18 cellular contexts compared by ENCODE assay signal in genomic region chr18:79558196-79559120, GRCh38.
DNase-seq lines count a peak whose midpoint lies in the region; ATAC-seq, FAIRE-seq and TF ChIP-seq lines count a peak whose summit lies in the region.
"Had no signal": no experiment of that assay in that cellular context is flagged by ENCODE, and none has a peak within 500 bp of the region (broad histone marks: within the 10 kb centered on the region; RNA-seq: fewer than 3 reads in every experiment).

No MANE protein-coding gene starts in this region.

- no peak overlapping the region for H3K4me2 ChIP-seq in mesendoderm (ENCODE audit: low read length)
- H3K4me2 ChIP-seq: A549 had no signal

- WGBS in upper lobe of left lung, 2 donors, result 89% methylated on average over 26 to 27 of the region's 27 CpGs
- WGBS in mesendoderm (ENCODE audit: extremely low coverage, insufficient coverage, low lambda C conversion rate), result no CpG with 5 or more reads among the region's 27 CpGs

- ATAC-seq in Right ventricle myocardium inferior (peak; percentile 23), left cardiac atrium (no peak), upper lobe of left lung (ENCODE audit: low FRiP score in 2 of 2) (no peak)
- ATAC-seq: A549 had no signal

- no peak for TF ChIP-seq CTCF in upper lobe of left lung (IDR thresholded peaks at IDR 0.05)

- H3K36me3 ChIP-seq in upper lobe of left lung (no peaks in the 10 kb centered on the region), mesendoderm (ENCODE audit: control insufficient read depth, insufficient read depth, low read length) (no peaks in the 10 kb centered on the region)
- H3K36me3 ChIP-seq: HAP-1, Peyer's patch had no signal

- H3K4me3 Mint-ChIP-seq in dendritic cell treated with granulocyte-macrophage colony-stimulating factor and Interleukin-4, amounts not matched to agents 40 ng/mL and 50 ng/mL, for 4 days, result no peak overlapping the region

- H3K9ac ChIP-seq in mesendoderm (ENCODE audit: low read length), result no peak overlapping the region

- H2BK120ac ChIP-seq in mesendoderm (ENCODE audit: low read depth, low read length), result no peak overlapping the region

- intact Hi-C loops in Right ventricle myocardium inferior (cut with DNase I), result no loop called here
- intact Hi-C loops in left cardiac atrium (cut with DNase I), result no loop called here
- intact Hi-C loops in dendritic cell treated with granulocyte-macrophage colony-stimulating factor and Interleukin-4, amounts not matched to agents 40 ng/mL and 50 ng/mL, for 4 days (cut with micrococcal nuclease), result no loop called here

- H3K9me3 Mint-ChIP-seq in dendritic cell treated with granulocyte-macrophage colony-stimulating factor and Interleukin-4, amounts not matched to agents 40 ng/mL and 50 ng/mL, for 4 days, result no peaks in the 10 kb centered on the region

- TF ChIP-seq EP300 in upper lobe of left lung (IDR thresholded peaks at IDR 0.05), result no peak

- peak overlapping the region; percentile 12 for H3K27ac Mint-ChIP-seq in dendritic cell treated with granulocyte-macrophage colony-stimulating factor and Interleukin-4, amounts not matched to agents 40 ng/mL and 50 ng/mL, for 4 days

- no peak overlapping the region for H2BK15ac ChIP-seq in mesendoderm (replicated peaks; ENCODE audit: low read depth)

- DNase-seq in Right ventricle myocardium inferior (ENCODE audit: missing footprints) (no peak), left cardiac atrium (no peak), mesenteric fat pad (ENCODE audit: low spot score) (peak; percentile 80), upper lobe of left lung (peak; percentile 16 to 62), mesendoderm (no peak), frontal cortex (ENCODE audit: low spot score in 2 of 2) (no peak), pons (ENCODE audit: low spot score) (no peak)
- DNase-seq: DMS53, IMR-90, Kasumi-1, NCI-H1105 treated with DMSO at 0.1 percent for 48 hours, NCI-H187, NCI-H2171, NCI-H82 had no signal

- H3K27ac ChIP-seq in upper lobe of left lung, result no peak overlapping the region
- no peak overlapping the region for H3K27ac ChIP-seq in mesendoderm (ENCODE audit: low read depth, low read length)
- H3K27ac ChIP-seq: A549, Peyer's patch had no signal

- H3K56ac ChIP-seq in mesendoderm (ENCODE audit: low read length), result no peak overlapping the region

- no peak for FAIRE-seq in frontal cortex (lab: Jason Lieb, UNC)
- FAIRE-seq: A549 had no signal

- H3K18ac ChIP-seq in mesendoderm (ENCODE audit: low read length), result no peak overlapping the region

- no peak for TF ChIP-seq POLR2A in upper lobe of left lung (IDR thresholded peaks at IDR 0.05)

- H3K79me2 ChIP-seq in mesendoderm (ENCODE audit: control insufficient read depth, insufficient read depth, low read length), result no peaks in the 10 kb centered on the region

- H4K8ac ChIP-seq in mesendoderm (ENCODE audit: low read depth, low read length), result no peak overlapping the region

- H3K9me3 ChIP-seq in upper lobe of left lung, result no peaks in the 10 kb centered on the region
- H3K9me3 ChIP-seq: A549, HAP-1, Peyer's patch had no signal

- H3K27me3 Mint-ChIP-seq in dendritic cell treated with granulocyte-macrophage colony-stimulating factor and Interleukin-4, amounts not matched to agents 40 ng/mL and 50 ng/mL, for 4 days, result peaks cover 18% of the 10 kb centered on the region

- no peaks in the 10 kb centered on the region for H3K79me1 ChIP-seq in mesendoderm (ENCODE audit: low read length)

- no peaks in the 10 kb centered on the region for H3K4me1 ChIP-seq in upper lobe of left lung
- no peaks in the 10 kb centered on the region for H3K4me1 ChIP-seq in mesendoderm (ENCODE audit: control insufficient read depth, low read depth, low read length)
- H3K4me1 ChIP-seq: A549, HAP-1, Peyer's patch had no signal

- H3K23ac ChIP-seq in mesendoderm (ENCODE audit: low read length), result no peak overlapping the region

- H3K4me1 Mint-ChIP-seq in dendritic cell treated with granulocyte-macrophage colony-stimulating factor and Interleukin-4, amounts not matched to agents 40 ng/mL and 50 ng/mL, for 4 days (ENCODE audit: low read depth), result no peaks in the 10 kb centered on the region

- H2AK5ac ChIP-seq in mesendoderm (ENCODE audit: low read length), result no peak overlapping the region

- H3K27me3 ChIP-seq in upper lobe of left lung (no peaks in the 10 kb centered on the region), mesendoderm (ENCODE audit: insufficient read depth, low read length, poor library complexity) (no peaks in the 10 kb centered on the region)
- H3K27me3 ChIP-seq: Peyer's patch had no signal

- no peak overlapping the region for H4K5ac ChIP-seq in mesendoderm (ENCODE audit: low read length)

- H3K4ac ChIP-seq in mesendoderm (ENCODE audit: low read depth, low read length), result no peak overlapping the region

- H2BK5ac ChIP-seq in mesendoderm (ENCODE audit: low read length), result no peak overlapping the region

- H3K36me3 Mint-ChIP-seq in dendritic cell treated with granulocyte-macrophage colony-stimulating factor and Interleukin-4, amounts not matched to agents 40 ng/mL and 50 ng/mL, for 4 days (ENCODE audit: low read depth), result no peaks in the 10 kb centered on the region

- H3K4me3 ChIP-seq in upper lobe of left lung (no peak overlapping the region), mesendoderm (ENCODE audit: low read length) (no peak overlapping the region)
- H3K4me3 ChIP-seq: A549, HAP-1, Peyer's patch had no signal

Comparison
In these comparisons a context has a peak if more than half of its experiments do, and no peak if none do; other contexts are left out.
1. DNase-seq: peak in mesenteric fat pad (single experiment) and upper lobe of left lung (2 of 2); none in Right ventricle myocardium inferior (single experiment), left cardiac atrium (single experiment), mesendoderm (single experiment), frontal cortex (0 of 2) and pons (single experiment).